Comparison of ENCODE assay signal across 1 cellular context in the genomic region with DNA sequence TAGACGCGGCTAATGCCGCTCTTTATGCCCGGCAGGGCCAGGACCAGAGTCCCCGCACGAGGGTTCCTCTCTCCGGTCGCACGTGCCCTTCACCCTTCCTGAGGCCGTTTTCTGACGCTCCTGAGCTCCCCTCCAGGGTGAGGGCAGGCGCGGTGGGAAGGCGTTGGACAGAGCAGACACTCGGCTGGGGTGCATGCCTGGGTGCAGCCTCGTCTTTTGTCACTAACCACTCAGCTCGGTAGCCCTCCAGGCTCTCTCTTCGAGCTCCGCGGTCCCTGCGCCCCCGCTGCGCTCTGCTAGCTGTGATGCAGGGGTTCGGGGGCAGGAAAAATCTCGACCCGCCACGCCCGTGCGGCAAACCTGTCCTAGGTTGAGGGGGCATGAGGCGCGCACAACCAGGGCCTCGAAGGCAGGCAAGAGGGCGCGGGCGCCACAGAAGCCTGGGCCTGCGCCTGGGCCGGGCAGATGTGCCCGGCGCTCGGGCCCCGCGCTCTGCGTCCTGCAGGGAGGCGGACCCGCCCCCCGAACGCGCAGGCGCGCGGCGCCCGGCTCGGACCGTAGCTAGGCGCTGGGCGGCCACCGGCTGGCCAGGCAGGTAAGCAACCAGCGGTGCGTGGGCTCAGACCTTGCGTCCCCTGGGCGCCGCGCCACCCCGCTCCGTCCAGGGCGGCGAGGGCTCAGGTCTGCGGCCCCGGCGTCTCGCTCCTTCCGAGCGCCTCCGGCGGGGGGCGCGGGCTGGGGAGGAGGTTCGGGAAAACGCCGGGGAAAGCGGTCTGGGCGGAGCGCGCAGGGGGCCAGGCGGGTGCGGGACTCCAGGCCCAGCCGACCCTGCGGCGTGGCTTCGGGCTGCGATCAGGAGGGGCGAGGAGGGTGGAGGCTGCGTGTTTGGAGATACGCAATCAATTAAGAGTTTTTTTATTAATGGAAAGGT.
TF ChIP-seq lines count a peak whose summit lies in the region.

Gene L3MBTL1, plus strand, starts transcription at position 548 of the 931 bp plus-strand sequence. CDS start 5,807 bp downstream, outside the sequence.

TF ChIP-seq in HepG2, 621 proteins besides CTCF, POLR2A, EP300 and RAD21 (continued from another document and continues in another):
- TF ChIP-seq TCF12 (IDR thresholded peaks at IDR 0.05) (no peak), TCF12 (CRISPR knock-in tag; IDR thresholded peaks at IDR 0.05) (peak; percentile 94), ARNT2 (CRISPR knock-in tag; IDR thresholded peaks at IDR 0.05; ENCODE audit: low read depth) (peak; percentile 87), RBM39 (IDR thresholded peaks at IDR 0.05; ENCODE audit: low read depth, low read length, poor library complexity, severe bottlenecking) (no peak), SIN3B (IDR thresholded peaks at IDR 0.05; ENCODE audit: low read length) (no peak), BCLAF1 (IDR thresholded peaks at IDR 0.05) (no peak), ZNF101 (CRISPR knock-in tag; IDR thresholded peaks at IDR 0.05; ENCODE audit: borderline replicate concordance, low read depth) (peak; percentile 90; the same call in 1 of the 2 replicates), TCF7L2 (IDR thresholded peaks at IDR 0.05; ENCODE audit: low read depth, low read length) (no peak), HOXD1 (CRISPR knock-in tag; IDR thresholded peaks at IDR 0.05) (no peak), NKX3-1 (CRISPR knock-in tag; IDR thresholded peaks at IDR 0.05) (no peak), ZNF333 (CRISPR knock-in tag; IDR thresholded peaks at IDR 0.05; ENCODE audit: borderline replicate concordance) (peak; percentile 93), FIP1L1 (IDR thresholded peaks at IDR 0.05; ENCODE audit: borderline replicate concordance, insufficient read depth, low read depth, low read length) (no peak), ZFP1 (CRISPR knock-in tag; IDR thresholded peaks at IDR 0.05) (no peak), ZNF282 (IDR thresholded peaks at IDR 0.05; ENCODE audit: partially characterized antibody) (no peak), ZNF441 (CRISPR knock-in tag; IDR thresholded peaks at IDR 0.05; ENCODE audit: borderline replicate concordance) (peak; percentile 85; the same call in 1 of the 2 replicates), GZF1 (CRISPR knock-in tag; IDR thresholded peaks at IDR 0.05) (0 out of 2 replicates have a peak, but pooled peaks have one; percentile 32), ATRX (CRISPR knock-in tag; IDR thresholded peaks at IDR 0.05; ENCODE audit: borderline replicate concordance) (no peak), KMT2B (CRISPR knock-in tag; IDR thresholded peaks at IDR 0.05) (no peak; the same call in none of the 2 replicates), KLF9 (CRISPR knock-in tag; IDR thresholded peaks at IDR 0.05; ENCODE audit: low read depth) (0 out of 2 replicates have a peak, but pooled peaks have one; percentile 14), SP140L (CRISPR knock-in tag; IDR thresholded peaks at IDR 0.05; ENCODE audit: borderline replicate concordance) (no peak), STAG1 (CRISPR knock-in tag; IDR thresholded peaks at IDR 0.05) (no peak; the same call in 1 of the 2 replicates), RFX3 (CRISPR knock-in tag; IDR thresholded peaks at IDR 0.05) (no peak), MYNN (CRISPR knock-in tag; IDR thresholded peaks at IDR 0.05; ENCODE audit: low read depth) (no peak), KAT7 (CRISPR knock-in tag; IDR thresholded peaks at IDR 0.05; ENCODE audit: borderline replicate concordance) (peak; percentile 97; the same call in 1 of the 2 replicates), ZNF883 (CRISPR knock-in tag; IDR thresholded peaks at IDR 0.05; ENCODE audit: not compliant biosample characterization) (peak; percentile 88), PHF20 (CRISPR knock-in tag; IDR thresholded peaks at IDR 0.05) (peak; percentile 67), ATF5 (CRISPR knock-in tag; IDR thresholded peaks at IDR 0.05; ENCODE audit: low read depth) (peak; percentile 72; the same call in 1 of the 2 replicates), THAP11 (CRISPR knock-in tag; IDR thresholded peaks at IDR 0.05) (peak; percentile 49; the same call in 1 of the 2 replicates), ZNF816 (CRISPR knock-in tag; IDR thresholded peaks at IDR 0.05; ENCODE audit: borderline replicate concordance) (no peak), HNF4A (CRISPR knock-in tag; IDR thresholded peaks at IDR 0.05) (no peak), ZNF891 (CRISPR knock-in tag; IDR thresholded peaks at IDR 0.05) (peak; percentile 20; the same call in 1 of the 2 replicates), AGO2 (optimal IDR thresholded peaks at IDR 0.05; ENCODE audit: low read depth, low read length) (peak; percentile 59), MLX (CRISPR knock-in tag; IDR thresholded peaks at IDR 0.05) (peak; percentile 14; the same call in 1 of the 2 replicates), CREM (IDR thresholded peaks at IDR 0.05) (no peak), CREM (CRISPR knock-in tag; IDR thresholded peaks at IDR 0.05) (no peak), RFXANK (CRISPR knock-in tag; IDR thresholded peaks at IDR 0.05) (0 out of 2 replicates have a peak, but pooled peaks have one; percentile 39), MIER2 (CRISPR knock-in tag; IDR thresholded peaks at IDR 0.05) (0 out of 2 replicates have a peak, but pooled peaks have one; percentile 9), ZNF225 (CRISPR knock-in tag; IDR thresholded peaks at IDR 0.05) (0 out of 2 replicates have a peak, but pooled peaks have one; percentile 67), ZNF790 (CRISPR knock-in tag; IDR thresholded peaks at IDR 0.05; ENCODE audit: borderline replicate concordance) (no peak; the same call in 1 of the 2 replicates)
- TF ChIP-seq, protein P1, sequence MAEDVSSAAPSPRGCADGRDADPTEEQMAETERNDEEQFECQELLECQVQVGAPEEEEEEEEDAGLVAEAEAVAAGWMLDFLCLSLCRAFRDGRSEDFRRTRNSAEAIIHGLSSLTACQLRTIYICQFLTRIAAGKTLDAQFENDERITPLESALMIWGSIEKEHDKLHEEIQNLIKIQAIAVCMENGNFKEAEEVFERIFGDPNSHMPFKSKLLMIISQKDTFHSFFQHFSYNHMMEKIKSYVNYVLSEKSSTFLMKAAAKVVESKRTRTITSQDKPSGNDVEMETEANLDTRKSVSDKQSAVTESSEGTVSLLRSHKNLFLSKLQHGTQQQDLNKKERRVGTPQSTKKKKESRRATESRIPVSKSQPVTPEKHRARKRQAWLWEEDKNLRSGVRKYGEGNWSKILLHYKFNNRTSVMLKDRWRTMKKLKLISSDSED (CRISPR knock-in tag; IDR thresholded peaks at IDR 0.05), result peak; percentile 60; the same call in 1 of the 2 replicates
- TF ChIP-seq, protein P2, sequence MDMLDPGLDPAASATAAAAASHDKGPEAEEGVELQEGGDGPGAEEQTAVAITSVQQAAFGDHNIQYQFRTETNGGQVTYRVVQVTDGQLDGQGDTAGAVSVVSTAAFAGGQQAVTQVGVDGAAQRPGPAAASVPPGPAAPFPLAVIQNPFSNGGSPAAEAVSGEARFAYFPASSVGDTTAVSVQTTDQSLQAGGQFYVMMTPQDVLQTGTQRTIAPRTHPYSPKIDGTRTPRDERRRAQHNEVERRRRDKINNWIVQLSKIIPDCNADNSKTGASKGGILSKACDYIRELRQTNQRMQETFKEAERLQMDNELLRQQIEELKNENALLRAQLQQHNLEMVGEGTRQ (IDR thresholded peaks at IDR 0.05; ENCODE audit: low read depth, low read length), result no peak
- TF ChIP-seq, protein P2 (CRISPR knock-in tag; IDR thresholded peaks at IDR 0.05; ENCODE audit: borderline replicate concordance), result no peak
- TF ChIP-seq, protein P3, sequence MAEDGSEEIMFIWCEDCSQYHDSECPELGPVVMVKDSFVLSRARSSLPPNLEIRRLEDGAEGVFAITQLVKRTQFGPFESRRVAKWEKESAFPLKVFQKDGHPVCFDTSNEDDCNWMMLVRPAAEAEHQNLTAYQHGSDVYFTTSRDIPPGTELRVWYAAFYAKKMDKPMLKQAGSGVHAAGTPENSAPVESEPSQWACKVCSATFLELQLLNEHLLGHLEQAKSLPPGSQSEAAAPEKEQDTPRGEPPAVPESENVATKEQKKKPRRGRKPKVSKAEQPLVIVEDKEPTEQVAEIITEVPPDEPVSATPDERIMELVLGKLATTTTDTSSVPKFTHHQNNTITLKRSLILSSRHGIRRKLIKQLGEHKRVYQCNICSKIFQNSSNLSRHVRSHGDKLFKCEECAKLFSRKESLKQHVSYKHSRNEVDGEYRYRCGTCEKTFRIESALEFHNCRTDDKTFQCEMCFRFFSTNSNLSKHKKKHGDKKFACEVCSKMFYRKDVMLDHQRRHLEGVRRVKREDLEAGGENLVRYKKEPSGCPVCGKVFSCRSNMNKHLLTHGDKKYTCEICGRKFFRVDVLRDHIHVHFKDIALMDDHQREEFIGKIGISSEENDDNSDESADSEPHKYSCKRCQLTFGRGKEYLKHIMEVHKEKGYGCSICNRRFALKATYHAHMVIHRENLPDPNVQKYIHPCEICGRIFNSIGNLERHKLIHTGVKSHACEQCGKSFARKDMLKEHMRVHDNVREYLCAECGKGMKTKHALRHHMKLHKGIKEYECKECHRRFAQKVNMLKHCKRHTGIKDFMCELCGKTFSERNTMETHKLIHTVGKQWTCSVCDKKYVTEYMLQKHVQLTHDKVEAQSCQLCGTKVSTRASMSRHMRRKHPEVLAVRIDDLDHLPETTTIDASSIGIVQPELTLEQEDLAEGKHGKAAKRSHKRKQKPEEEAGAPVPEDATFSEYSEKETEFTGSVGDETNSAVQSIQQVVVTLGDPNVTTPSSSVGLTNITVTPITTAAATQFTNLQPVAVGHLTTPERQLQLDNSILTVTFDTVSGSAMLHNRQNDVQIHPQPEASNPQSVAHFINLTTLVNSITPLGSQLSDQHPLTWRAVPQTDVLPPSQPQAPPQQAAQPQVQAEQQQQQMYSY (CRISPR knock-in tag; IDR thresholded peaks at IDR 0.05), result no peak
- TF ChIP-seq, protein P4, sequence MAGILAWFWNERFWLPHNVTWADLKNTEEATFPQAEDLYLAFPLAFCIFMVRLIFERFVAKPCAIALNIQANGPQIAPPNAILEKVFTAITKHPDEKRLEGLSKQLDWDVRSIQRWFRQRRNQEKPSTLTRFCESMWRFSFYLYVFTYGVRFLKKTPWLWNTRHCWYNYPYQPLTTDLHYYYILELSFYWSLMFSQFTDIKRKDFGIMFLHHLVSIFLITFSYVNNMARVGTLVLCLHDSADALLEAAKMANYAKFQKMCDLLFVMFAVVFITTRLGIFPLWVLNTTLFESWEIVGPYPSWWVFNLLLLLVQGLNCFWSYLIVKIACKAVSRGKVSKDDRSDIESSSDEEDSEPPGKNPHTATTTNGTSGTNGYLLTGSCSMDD (CRISPR knock-in tag; IDR thresholded peaks at IDR 0.05), result no peak
- TF ChIP-seq, protein P5, sequence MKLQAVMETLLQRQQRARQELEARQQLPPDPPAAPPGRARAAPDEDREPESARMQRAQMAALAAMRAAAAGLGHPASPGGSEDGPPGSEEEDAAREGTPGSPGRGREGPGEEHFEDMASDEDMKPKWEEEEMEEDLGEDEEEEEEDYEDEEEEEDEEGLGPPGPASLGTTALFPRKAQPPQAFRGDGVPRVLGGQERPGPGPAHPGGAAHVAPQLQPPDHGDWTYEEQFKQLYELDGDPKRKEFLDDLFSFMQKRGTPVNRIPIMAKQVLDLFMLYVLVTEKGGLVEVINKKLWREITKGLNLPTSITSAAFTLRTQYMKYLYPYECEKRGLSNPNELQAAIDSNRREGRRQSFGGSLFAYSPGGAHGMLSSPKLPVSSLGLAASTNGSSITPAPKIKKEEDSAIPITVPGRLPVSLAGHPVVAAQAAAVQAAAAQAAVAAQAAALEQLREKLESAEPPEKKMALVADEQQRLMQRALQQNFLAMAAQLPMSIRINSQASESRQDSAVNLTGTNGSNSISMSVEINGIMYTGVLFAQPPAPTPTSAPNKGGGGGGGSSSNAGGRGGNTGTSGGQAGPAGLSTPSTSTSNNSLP (IDR thresholded peaks at IDR 0.05; ENCODE audit: low read depth, low read length), result no peak
